In the genomic region with DNA sequence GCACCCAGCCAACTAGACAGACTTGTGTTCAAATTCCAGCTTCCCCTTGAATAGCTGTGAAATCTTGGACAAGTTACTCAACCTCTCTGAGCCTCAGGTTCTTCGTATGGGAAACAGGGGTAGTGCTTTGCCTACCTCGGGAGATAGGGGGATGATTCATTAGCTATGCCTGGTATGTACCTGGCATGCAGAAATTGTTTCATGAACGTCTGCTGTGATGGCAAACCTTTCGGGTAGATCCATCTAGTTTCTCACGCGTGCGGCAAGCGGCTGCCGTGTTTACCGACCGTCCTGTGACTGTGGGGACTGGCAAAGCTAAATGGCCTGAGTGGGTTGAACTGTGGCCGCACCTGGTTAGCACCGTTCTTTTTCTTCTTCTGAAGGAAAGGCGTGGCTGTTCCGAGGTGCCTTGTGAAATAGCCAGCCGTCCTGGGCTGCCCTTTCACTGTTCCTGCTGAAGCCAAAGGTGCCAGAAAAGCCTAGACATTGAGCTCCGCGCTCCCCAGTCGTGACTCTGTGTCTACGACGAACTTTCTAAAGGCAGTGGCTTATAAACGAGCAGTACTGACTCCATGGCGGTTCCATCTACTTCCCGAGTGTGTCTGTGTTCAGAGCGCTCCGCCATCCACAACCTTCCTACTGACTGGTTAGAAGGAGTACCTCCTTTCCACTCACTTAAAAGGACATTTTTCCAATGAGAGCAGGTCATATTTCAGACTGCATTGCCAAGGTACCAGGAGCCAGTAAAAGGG, we compare ENCODE assay signal across 18 cellular contexts. TPM values are rescaled to one million over a fixed set of nuclear protein-coding genes. Genes with fewer than 3 reads are reported as not detected.
A peak's percentile ranks its signal among the peaks of the same experiment; 100 is the strongest.
DNase-seq lines count a peak whose midpoint lies in the region; TF ChIP-seq lines count a peak whose summit lies in the region.
"Had no signal": no experiment of that assay in that cellular context is flagged by ENCODE, and none has a peak within 500 bp of the region (broad histone marks: within the 10 kb centered on the region; RNA-seq: fewer than 3 reads in every experiment).

No MANE protein-coding gene starts in this region.

- H3K4me3 Mint-ChIP-seq in nephron = peak overlapping the region in 1 of 3 experiments; percentile 11

- peak overlapping the region; percentile 31 to 91 (median 37) for H3K27ac Mint-ChIP-seq in nephron

- peaks cover 6% of the 10 kb centered on the region for H3K27me3 Mint-ChIP-seq in nephron (ENCODE audit: low read depth)

- H3K9ac ChIP-seq in endocrine pancreas (ENCODE audit: control insufficient read depth, insufficient read depth, low read length) = no peak overlapping the region

- intact Hi-C loops in transverse colon (cut with DNase I; ENCODE audit: low total_unique reads) = no loop called here

- H3K4me1 Mint-ChIP-seq in nephron = peaks cover 45% of the 10 kb centered on the region

- H3K27me3 ChIP-seq in endocrine pancreas (ENCODE audit: control insufficient read depth, insufficient read depth, low read length) (peaks cover 9% of the 10 kb centered on the region), transverse colon (no peaks in the 10 kb centered on the region)
- H3K27me3 ChIP-seq: SJSA1 had no signal

- H3K9me3 Mint-ChIP-seq in nephron = no peaks in the 10 kb centered on the region

- H3K36me3 Mint-ChIP-seq in nephron (ENCODE audit: low read depth) = no peaks in the 10 kb centered on the region

- 60 to 84% methylated on average over 3 to 26 of the region's 26 CpGs for WGBS in transverse colon (ENCODE audit: low coverage in 1 of 2), 2 donors

- H3K4me3 ChIP-seq in endocrine pancreas (ENCODE audit: control insufficient read depth, insufficient read depth, low read length) = peak overlapping the region; percentile 7
- H3K4me3 ChIP-seq in transverse colon = no peak overlapping the region
- H3K4me3 ChIP-seq: SJSA1 had no signal

- in situ Hi-C loops in transverse colon (cut with MboI; ENCODE audit: low pct_ligation_motif_present in 1 of 4, low pct_unique_long_range_greater_than_20kb in 1 of 4, low sequenced_read_pairs in 3 of 4) = no loop called here

- peak; percentile 34 for DNase-seq in NCI-H2171 (lab: John Stamatoyannopoulos, UW)
- DNase-seq in NCI-H2171 treated with DMSO at 0.1 percent for 48 hours (lab: John Stamatoyannopoulos, UW) = no peak
- no peak for DNase-seq in transverse colon
- DNase-seq in NCI-H1436 treated with DMSO at 0.1 percent for 48 hours (lab: John Stamatoyannopoulos, UW) = no peak
- DNase-seq in NCI-H345 treated with DMSO at 0.1 percent for 48 hours (lab: John Stamatoyannopoulos, UW; ENCODE audit: unreplicated experiment) = no peak
- no peak for DNase-seq in amniotic stem cell (lab: John Stamatoyannopoulos, UW)
- DNase-seq: 8988T; activated T-cell treated with anti-CD3 and anti-CD28 coated beads for 4 hours; amygdala; COR-L47; glutamatergic neuron; Karpas-422; left ventricle myocardium superior; NCI-H774; stimulated activated CD4-positive, alpha-beta T cell treated with anti-CD3 and anti-CD28 coated beads, Interleukin-4, amount 100 ng/mL, for 24 hours had no signal

- H3K4me1 ChIP-seq in endocrine pancreas (ENCODE audit: control insufficient read depth, insufficient read depth, low read length) (no peaks in the 10 kb centered on the region), transverse colon (peaks cover 0 to 24% (median 5%) of the 10 kb centered on the region in 4 donors)

- H3K9me3 ChIP-seq in endocrine pancreas (ENCODE audit: control insufficient read depth, low read length) (no peaks in the 10 kb centered on the region), transverse colon (no peaks in the 10 kb centered on the region)
- H3K9me3 ChIP-seq: SJSA1 had no signal

- TF ChIP-seq CTCF in nephron (IDR thresholded peaks at IDR 0.05; ENCODE audit: unreplicated experiment in 3 of 3) (no peak), transverse colon (IDR thresholded peaks at IDR 0.05) (no peak)

- TF ChIP-seq POLR2A in transverse colon (IDR thresholded peaks at IDR 0.05) = no peak

- no peak for TF ChIP-seq EP300 in transverse colon (IDR thresholded peaks at IDR 0.05; ENCODE audit: low read depth)

- peak overlapping the region in 3 of 4 donors; percentile 18 to 83 (median 83) for H3K27ac ChIP-seq in transverse colon
- H3K27ac ChIP-seq: SJSA1 had no signal

- no peaks in the 10 kb centered on the region for H3K36me3 ChIP-seq in endocrine pancreas (ENCODE audit: control insufficient read depth, insufficient read depth, low read length)
- no peaks in the 10 kb centered on the region for H3K36me3 ChIP-seq in transverse colon
- H3K36me3 ChIP-seq: SJSA1 had no signal

RNA-seq across cellular contexts. Expression of a gene that starts 40.7 kb away (rescaled TPM):
- total RNA-seq in transverse colon = 100 to 1,000 TPM; 126 to 194 (median 154) TPM
